In the genomic region with DNA sequence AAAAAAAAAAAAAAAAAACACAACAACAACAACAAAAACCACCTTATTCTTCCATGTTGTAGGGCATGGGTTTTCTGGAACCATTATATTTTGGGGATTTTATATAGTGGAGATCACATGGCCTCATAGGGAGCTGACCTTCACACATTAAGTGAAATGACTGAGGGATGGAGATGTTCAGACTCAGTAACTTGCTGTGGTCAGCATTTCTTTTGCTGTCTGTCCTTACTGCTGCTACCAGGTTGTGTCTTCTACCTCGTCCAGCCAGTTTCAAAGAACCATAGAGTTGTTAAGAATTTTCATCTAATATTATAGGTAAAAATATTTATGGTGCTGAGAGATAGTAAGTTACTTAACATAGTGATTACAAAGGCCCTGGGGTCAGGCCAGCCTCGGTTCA, we compare ENCODE assay signal across 8 cellular contexts.
"Had no signal": no experiment of that assay in that cellular context is flagged by ENCODE, and none has a peak within 500 bp of the region (broad histone marks: within the 10 kb centered on the region; RNA-seq: fewer than 3 reads in every experiment).

No MANE protein-coding gene starts in this region.

- H3K27ac ChIP-seq: GM23248, KMS-11 had no signal

- H3K27ac Mint-ChIP-seq: H9 had no signal

- H3K9ac ChIP-seq: GM23248, KMS-11 had no signal

- H3K9me3 Mint-ChIP-seq: H9 had no signal

- H3K4me3 ChIP-seq: GM23248 had no signal

- H3K4me3 Mint-ChIP-seq: H9 had no signal

- H2AFZ ChIP-seq: GM23248 had no signal

- H3K4me2 ChIP-seq: KMS-11 had no signal

- DNase-seq: GM23248, GOT3, H9, HCEC 1CT, KBM-7 had no signal

- FAIRE-seq: H54, HTR-8/SVneo had no signal
